Comparison of ENCODE assay signal across 26 cellular contexts in the genomic region with DNA sequence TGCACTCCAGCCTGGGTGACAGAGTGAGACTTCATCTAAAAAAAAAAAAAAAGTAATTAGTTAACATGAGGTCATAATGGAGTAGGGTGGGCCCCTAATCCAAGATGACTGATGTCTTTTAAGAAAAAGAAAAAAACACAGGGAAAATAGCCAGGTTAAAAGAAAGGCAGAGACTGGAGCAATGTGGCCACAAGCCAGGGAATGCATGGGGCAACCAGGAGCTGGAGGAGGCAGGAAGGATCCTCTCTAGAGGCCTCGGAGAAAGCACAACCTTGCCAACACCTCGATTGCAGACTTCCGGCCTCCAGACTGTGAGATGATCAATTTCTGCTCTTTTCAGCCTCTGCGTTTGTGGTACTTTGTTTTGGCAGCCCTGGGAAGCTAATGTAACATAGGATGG.
"Had no signal": no experiment of that assay in that cellular context is flagged by ENCODE, and none has a peak within 500 bp of the region (broad histone marks: within the 10 kb centered on the region; RNA-seq: fewer than 3 reads in every experiment).

No MANE protein-coding gene starts in this region.

- H3K27me3 Mint-ChIP-seq: activated CD8-positive, alpha-beta T cell treated with anti-CD3 and anti-CD28 coated beads for 36 hours; activated naive CD8-positive, alpha-beta T cell treated with anti-CD3 and anti-CD28 coated beads for 36 hours had no signal

- ATAC-seq: activated CD4-positive, CD25-positive, alpha-beta regulatory T cell treated with anti-CD3 and anti-CD28 coated beads, Interleukin-2, amount 50 U/mL, for 24 hours; activated CD8-positive, alpha-beta T cell treated with anti-CD3 and anti-CD28 coated beads for 36 hours; activated T-cell treated with anti-CD3 and anti-CD28 coated beads, Interleukin-2, amount 50 U/mL, for 72 hours; Panc1; SK-N-SH treated with all-trans-retinoic acid at 6 μM for 48 hours had no signal

- H3K27ac ChIP-seq: brain microvascular endothelial cell, SJSA1 had no signal

- H3K27ac Mint-ChIP-seq: activated CD8-positive, alpha-beta T cell treated with anti-CD3 and anti-CD28 coated beads for 36 hours; activated naive CD4-positive, alpha-beta T cell treated with anti-CD3 and anti-CD28 coated beads, Interleukin-2, amount 10 ng/mL, durations not matched to agents 7 days and 5 days; activated naive CD8-positive, alpha-beta T cell treated with anti-CD3 and anti-CD28 coated beads for 36 hours; activated T-cell treated with anti-CD3 and anti-CD28 coated beads, Interleukin-2, amount 50 U/mL, for 72 hours; activated T-helper 2 cell treated with anti-CD3 and anti-CD28 coated beads, Interferon-gamma antibody, Interleukin-2, Interleukin-4, amounts not matched to agents 10 μg/mL and 5 μg/mL and 100 μg/mL, durations not matched to agents 14 hours and 24 hours and 36 hours had no signal

- H3K9me3 Mint-ChIP-seq: activated CD8-positive, alpha-beta T cell treated with anti-CD3 and anti-CD28 coated beads for 36 hours; activated naive CD4-positive, alpha-beta T cell treated with anti-CD3 and anti-CD28 coated beads, Interleukin-2, amount 10 ng/mL, durations not matched to agents 7 days and 5 days; activated naive CD8-positive, alpha-beta T cell treated with anti-CD3 and anti-CD28 coated beads for 36 hours; activated T-cell treated with anti-CD3 and anti-CD28 coated beads, Interleukin-2, amount 50 U/mL, for 72 hours; activated T-helper 2 cell treated with anti-CD3 and anti-CD28 coated beads, Interferon-gamma antibody, Interleukin-2, Interleukin-4, amounts not matched to agents 10 μg/mL and 5 μg/mL and 100 μg/mL, durations not matched to agents 14 hours and 24 hours and 36 hours had no signal

- H3K27me3 ChIP-seq: brain microvascular endothelial cell, MG63, SJSA1 had no signal

- H3K36me3 ChIP-seq: brain microvascular endothelial cell, MG63, SJSA1 had no signal

- H3K4me3 ChIP-seq: MG63, SJSA1 had no signal

- H3K4me1 Mint-ChIP-seq: activated naive CD4-positive, alpha-beta T cell treated with anti-CD3 and anti-CD28 coated beads, Interleukin-2, amount 10 ng/mL, durations not matched to agents 7 days and 5 days; activated naive CD8-positive, alpha-beta T cell treated with anti-CD3 and anti-CD28 coated beads for 36 hours had no signal

- H3K9me3 ChIP-seq: MG63, SJSA1 had no signal

- DNase-seq: activated CD4-positive, alpha-beta T cell treated with anti-CD3 and anti-CD28 coated beads for 4 hours; activated CD8-positive, alpha-beta memory T cell treated with anti-CD3 and anti-CD28 coated beads, Interleukin-2, amount 50 U/mL, for 4 hours; activated CD8-positive, alpha-beta T cell treated with anti-CD3 and anti-CD28 coated beads for 36 hours; activated gamma-delta T cell treated with Interleukin-2 at 50 U/mL for 16 hours; activated naive CD4-positive, alpha-beta T cell treated with anti-CD3 and anti-CD28 coated beads, Interleukin-2, amount 10 ng/mL, durations not matched to agents 7 days and 5 days; activated naive CD8-positive, alpha-beta T cell treated with anti-CD3 and anti-CD28 coated beads for 36 hours; activated T-cell treated with anti-CD3 and anti-CD28 coated beads, Interleukin-2, amount 50 U/mL, for 72 hours; brain microvascular endothelial cell; MG63; MV-4-11; NCI-H1105; NCI-H1436; NCI-H1694 treated with DMSO at 0.1 percent for 48 hours; NCI-H2029 treated with DMSO at 0.1 percent for 48 hours; NCI-H510A treated with DMSO at 0.1 percent for 48 hours; NCI-H69; NK-92 treated with Interleukin-12 subunit alpha and Interleukin-12 subunit beta, amount 100 ng/mL, for 24 hours; OCI-M1; RPMI8226; SHP77; SW 1271 had no signal

- H3K36me3 Mint-ChIP-seq: activated naive CD4-positive, alpha-beta T cell treated with anti-CD3 and anti-CD28 coated beads, Interleukin-2, amount 10 ng/mL, durations not matched to agents 7 days and 5 days; activated naive CD8-positive, alpha-beta T cell treated with anti-CD3 and anti-CD28 coated beads for 36 hours had no signal

- H3K4me3 Mint-ChIP-seq: activated CD8-positive, alpha-beta T cell treated with anti-CD3 and anti-CD28 coated beads for 36 hours; activated naive CD4-positive, alpha-beta T cell treated with anti-CD3 and anti-CD28 coated beads, Interleukin-2, amount 10 ng/mL, durations not matched to agents 7 days and 5 days; activated naive CD8-positive, alpha-beta T cell treated with anti-CD3 and anti-CD28 coated beads for 36 hours; activated T-cell treated with anti-CD3 and anti-CD28 coated beads, Interleukin-2, amount 50 U/mL, for 72 hours had no signal
